Comparison of ENCODE assay signal across 9 cellular contexts in genomic region chr3:182909318-182910040, GRCh38.
DNase-seq lines count a peak whose midpoint lies in the region; ATAC-seq and TF ChIP-seq lines count a peak whose summit lies in the region.
"Had no signal": no experiment of that assay in that cellular context is flagged by ENCODE, and none has a peak within 500 bp of the region (broad histone marks: within the 10 kb centered on the region; RNA-seq: fewer than 3 reads in every experiment).

No MANE protein-coding gene starts in this region.

- no peak for ATAC-seq in activated CD8-positive, alpha-beta T cell treated with anti-CD3 and anti-CD28 coated beads, Interleukin-2, amount 10 ng/mL, durations not matched to agents 7 days and 5 days
- ATAC-seq in left lobe of liver (peak; percentile 85), GM21515 (IDR thresholded peaks at IDR 0.05; ENCODE audit: unreplicated experiment) (no peak)

- H3K36me3 Mint-ChIP-seq in Caco-2 (ENCODE audit: insufficient read depth, unreplicated experiment): peaks cover 8% of the 10 kb centered on the region
- H3K36me3 Mint-ChIP-seq in activated CD8-positive, alpha-beta T cell treated with anti-CD3 and anti-CD28 coated beads, Interleukin-2, amount 10 ng/mL, durations not matched to agents 7 days and 5 days (ENCODE audit: low read depth): peaks cover 49% of the 10 kb centered on the region

- no TSS peak for BruUV-seq in Caco-2 (replicated peaks; lab: Mats Ljungman, UMichigan)

- no peaks in the 10 kb centered on the region for H3K4me1 Mint-ChIP-seq in Caco-2 (ENCODE audit: low read depth, unreplicated experiment)
- H3K4me1 Mint-ChIP-seq in activated CD8-positive, alpha-beta T cell treated with anti-CD3 and anti-CD28 coated beads, Interleukin-2, amount 10 ng/mL, durations not matched to agents 7 days and 5 days (ENCODE audit: low read depth): peaks cover 50% of the 10 kb centered on the region

- peak; percentile 45 to 57 for TF ChIP-seq CTCF in Caco-2 (IDR thresholded peaks at IDR 0.05; ENCODE audit: insufficient read depth in 1 of 2, low read depth in 1 of 2, low read length in 1 of 2, severe bottlenecking in 1 of 2, unreplicated experiment in 1 of 2)

- no peaks in the 10 kb centered on the region for H3K27me3 ChIP-seq in Caco-2 (replicated peaks; ENCODE audit: control insufficient read depth, insufficient read depth, low read length)
- H3K27me3 ChIP-seq: neutrophil had no signal

- H3K9me3 ChIP-seq in Caco-2: no peaks in the 10 kb centered on the region
- H3K9me3 ChIP-seq: neutrophil had no signal

- H3K4me3 Mint-ChIP-seq in Caco-2 (ENCODE audit: unreplicated experiment): no peak overlapping the region
- no peak overlapping the region for H3K4me3 Mint-ChIP-seq in activated CD8-positive, alpha-beta T cell treated with anti-CD3 and anti-CD28 coated beads, Interleukin-2, amount 10 ng/mL, durations not matched to agents 7 days and 5 days

- POLR2A ChIA-PET in Caco-2 (lab: Charles Lee) (interaction anchor here (0.6 kb wide), 1 partner anchor 30 kb away, joined by 4 read pairs; no protein-coding TSS in a partner anchor), HEK293T (lab: Yijun Ruan, JAX) (no interaction called here)
- POLR2A ChIA-PET in activated CD8-positive, alpha-beta T cell treated with anti-CD3 and anti-CD28 coated beads, Interleukin-2, amount 10 ng/mL, durations not matched to agents 7 days and 5 days (lab: Charles Lee): interaction anchor here (1.5 kb wide), 1 partner anchor 189 kb away, joined by 5 read pairs; no protein-coding TSS in a partner anchor

- CTCF ChIA-PET in Caco-2 (lab: Charles Lee): no interaction called here
- CTCF ChIA-PET in HEK293T (lab: Yijun Ruan, JAX): interaction anchor here (1.0 kb wide), 2 partner anchors 11 to 27 kb away, joined by 3 to 4 read pairs; no protein-coding TSS in a partner anchor
- CTCF ChIA-PET in activated CD8-positive, alpha-beta T cell treated with anti-CD3 and anti-CD28 coated beads, Interleukin-2, amount 10 ng/mL, durations not matched to agents 7 days and 5 days (lab: Charles Lee): interaction anchor here (0.7 to 3.4 kb wide), 25 partner anchors 9 to 213 kb away, joined by 3 to 16 read pairs (median 4); no protein-coding TSS in a partner anchor

- DNase-seq in Caco-2 (no peak), HEK293T (ENCODE audit: extremely low spot score) (peak; percentile 17), left lobe of liver (ENCODE audit: low spot score) (no peak), islet precursor cell (no peak), NCI-H748 treated with DMSO at 0.1 percent for 48 hours (lab: John Stamatoyannopoulos, UW) (no peak), mucosa of gallbladder (ENCODE audit: low spot score) (no peak)
- no peak for DNase-seq in activated CD8-positive, alpha-beta T cell treated with anti-CD3 and anti-CD28 coated beads, Interleukin-2, amount 10 ng/mL, durations not matched to agents 7 days and 5 days

- intact Hi-C loops in Caco-2 (cut with micrococcal nuclease; ENCODE audit: unreplicated experiment): loop anchor here (1.0 to 5.0 kb wide), 2 partner anchors 195 to 478 kb away; no protein-coding TSS in a partner anchor

- no peak overlapping the region for H3K27ac Mint-ChIP-seq in Caco-2 (ENCODE audit: unreplicated experiment)
- H3K27ac Mint-ChIP-seq in activated CD8-positive, alpha-beta T cell treated with anti-CD3 and anti-CD28 coated beads, Interleukin-2, amount 10 ng/mL, durations not matched to agents 7 days and 5 days: peak overlapping the region; percentile 37

- no peaks in the 10 kb centered on the region for H3K27me3 Mint-ChIP-seq in Caco-2 (ENCODE audit: insufficient read depth, unreplicated experiment)
- no peaks in the 10 kb centered on the region for H3K27me3 Mint-ChIP-seq in activated CD8-positive, alpha-beta T cell treated with anti-CD3 and anti-CD28 coated beads, Interleukin-2, amount 10 ng/mL, durations not matched to agents 7 days and 5 days (ENCODE audit: low read depth)

- no peaks in the 10 kb centered on the region for H3K4me1 ChIP-seq in Caco-2

- H3K9me3 Mint-ChIP-seq in Caco-2 (ENCODE audit: unreplicated experiment): no peaks in the 10 kb centered on the region
- H3K9me3 Mint-ChIP-seq in activated CD8-positive, alpha-beta T cell treated with anti-CD3 and anti-CD28 coated beads, Interleukin-2, amount 10 ng/mL, durations not matched to agents 7 days and 5 days (ENCODE audit: insufficient read depth): no peaks in the 10 kb centered on the region

- H3K36me3 ChIP-seq in Caco-2 (ENCODE audit: control insufficient read depth, insufficient read depth, low read length): no peaks in the 10 kb centered on the region

- no peak overlapping the region for H3K4me3 ChIP-seq in Caco-2 (ENCODE audit: low read depth, low read length)

TF ChIP-seq in HEK293T, 16 proteins besides CTCF, POLR2A, EP300 and RAD21:
- TF ChIP-seq ZNF384 (IDR thresholded peaks at IDR 0.05) (0 out of 2 replicates have a peak, but pooled peaks have one; percentile 4), PKNOX1 (IDR thresholded peaks at IDR 0.05) (no peak)
